9 cellular contexts compared by ENCODE assay signal in the genomic region with DNA sequence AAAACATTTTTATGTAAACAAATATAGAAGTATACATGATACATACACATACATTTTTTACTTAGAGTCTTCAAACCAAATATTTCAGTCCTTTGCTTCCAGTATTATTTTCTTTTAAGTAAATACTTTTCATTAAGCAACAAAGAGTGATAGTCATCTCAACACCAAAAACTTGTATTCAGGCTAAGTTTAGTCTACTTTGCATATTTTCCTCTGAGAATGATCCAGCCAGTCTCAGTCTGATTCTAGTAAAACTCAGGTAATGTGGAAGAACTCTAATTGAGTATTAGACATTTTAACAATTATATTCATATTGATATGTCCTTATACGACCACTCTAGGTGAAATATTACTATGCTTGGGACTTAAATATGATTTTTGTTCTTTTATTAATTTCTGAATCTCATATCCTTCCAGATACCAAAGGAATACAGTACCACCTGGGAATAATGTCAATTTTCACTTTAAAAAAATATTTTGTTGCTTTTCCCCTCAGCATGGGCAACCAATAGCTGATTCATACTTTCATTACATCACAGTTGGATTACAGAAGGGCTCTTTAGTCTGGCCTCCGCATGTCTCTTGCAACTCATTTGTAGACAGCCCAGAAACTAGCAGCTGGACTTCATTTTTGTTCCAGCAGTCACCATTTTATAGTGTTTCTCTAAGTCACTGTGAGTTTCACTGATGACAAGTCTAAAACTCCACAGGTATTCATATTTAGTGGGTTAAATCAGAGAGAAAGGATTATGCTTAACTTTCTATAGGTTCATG.
DNase-seq lines count a peak whose midpoint lies in the region; ATAC-seq and TF ChIP-seq lines count a peak whose summit lies in the region.
"Had no signal": no experiment of that assay in that cellular context is flagged by ENCODE, and none has a peak within 500 bp of the region (broad histone marks: within the 10 kb centered on the region; RNA-seq: fewer than 3 reads in every experiment).

No MANE protein-coding gene starts in this region.

- H3K36me3 ChIP-seq in left lung: no peaks in the 10 kb centered on the region
- no peaks in the 10 kb centered on the region for H3K36me3 ChIP-seq in CD8-positive, alpha-beta T cell (ENCODE audit: insufficient read depth, low read length)

- H3K27me3 Mint-ChIP-seq in CD8-positive, alpha-beta T cell (ENCODE audit: low read depth): no peaks in the 10 kb centered on the region
- H3K27me3 Mint-ChIP-seq: activated naive CD8-positive, alpha-beta T cell treated with anti-CD3 and anti-CD28 coated beads, Interleukin-2, amount 10 ng/mL, durations not matched to agents 7 days and 5 days had no signal

- POLR2A ChIA-PET in CD8-positive, alpha-beta T cell (lab: Charles Lee): no interaction called here

- H3K9me3 ChIP-seq in left lung: no peaks in the 10 kb centered on the region
- H3K9me3 ChIP-seq in CD8-positive, alpha-beta T cell (ENCODE audit: low read length): no peaks in the 10 kb centered on the region

- no peaks in the 10 kb centered on the region for H3K36me3 Mint-ChIP-seq in CD8-positive, alpha-beta T cell
- H3K36me3 Mint-ChIP-seq: activated naive CD8-positive, alpha-beta T cell treated with anti-CD3 and anti-CD28 coated beads, Interleukin-2, amount 10 ng/mL, durations not matched to agents 7 days and 5 days had no signal

- peaks cover 3 to 14% of the 10 kb centered on the region in 2 donors for H3K4me1 ChIP-seq in left lung
- no peaks in the 10 kb centered on the region for H3K4me1 ChIP-seq in CD8-positive, alpha-beta T cell (ENCODE audit: insufficient read depth, low read length)

- CTCF ChIA-PET in CD8-positive, alpha-beta T cell (lab: Charles Lee): no interaction called here

- no peaks in the 10 kb centered on the region for H3K9me3 Mint-ChIP-seq in CD8-positive, alpha-beta T cell
- H3K9me3 Mint-ChIP-seq: activated naive CD8-positive, alpha-beta T cell treated with anti-CD3 and anti-CD28 coated beads, Interleukin-2, amount 10 ng/mL, durations not matched to agents 7 days and 5 days had no signal

- no peak overlapping the region for H3K4me3 Mint-ChIP-seq in CD8-positive, alpha-beta T cell
- H3K4me3 Mint-ChIP-seq: activated naive CD8-positive, alpha-beta T cell treated with anti-CD3 and anti-CD28 coated beads, Interleukin-2, amount 10 ng/mL, durations not matched to agents 7 days and 5 days had no signal

- peak; percentile 62 for DNase-seq in EH (ENCODE audit: low read depth)
- no peak for DNase-seq in left lung
- DNase-seq in NCI-H2227 treated with DMSO at 0.1 percent for 48 hours (lab: John Stamatoyannopoulos, UW): no peak
- no peak for DNase-seq in inferior parietal cortex (ENCODE audit: extremely low spot score)
- no peak for DNase-seq in CD8-positive, alpha-beta T cell
- DNase-seq in HK-2 (ENCODE audit: unreplicated experiment): no peak
- DNase-seq: activated naive CD8-positive, alpha-beta T cell treated with anti-CD3 and anti-CD28 coated beads, Interleukin-2, amount 10 ng/mL, durations not matched to agents 7 days and 5 days had no signal

- H3K27ac Mint-ChIP-seq in CD8-positive, alpha-beta T cell: no peak overlapping the region
- H3K27ac Mint-ChIP-seq: activated naive CD8-positive, alpha-beta T cell treated with anti-CD3 and anti-CD28 coated beads, Interleukin-2, amount 10 ng/mL, durations not matched to agents 7 days and 5 days had no signal

- no peak for TF ChIP-seq CTCF in left lung (IDR thresholded peaks at IDR 0.05)
- no peak for TF ChIP-seq CTCF in CD8-positive, alpha-beta T cell (IDR thresholded peaks at IDR 0.05)

- intact Hi-C loops in left lung (cut with DNase I): no loop called here
- intact Hi-C loops in CD8-positive, alpha-beta T cell (cut with DNase I, micrococcal nuclease): no loop called here

- peak overlapping the region; percentile 19 to 79 for H3K27ac ChIP-seq in left lung
- H3K27ac ChIP-seq in CD8-positive, alpha-beta T cell (ENCODE audit: low read depth, low read length): no peak overlapping the region

- H3K27me3 ChIP-seq in left lung: no peaks in the 10 kb centered on the region
- no peaks in the 10 kb centered on the region for H3K27me3 ChIP-seq in CD8-positive, alpha-beta T cell (ENCODE audit: insufficient read depth, low read length)

- H3K4me3 ChIP-seq in left lung: peak overlapping the region in 1 of 2 donors; percentile 23
- no peak overlapping the region for H3K4me3 ChIP-seq in CD8-positive, alpha-beta T cell (ENCODE audit: low read depth, low read length)

- ATAC-seq in GM21447 (IDR thresholded peaks at IDR 0.05; ENCODE audit: unreplicated experiment) (peak; percentile 89), HG03520 (IDR thresholded peaks at IDR 0.05; ENCODE audit: unreplicated experiment) (peak; percentile 82), left lung (peak; percentile 69)
- ATAC-seq in CD8-positive, alpha-beta T cell: no peak

- peaks cover 3% of the 10 kb centered on the region for H3K4me1 Mint-ChIP-seq in CD8-positive, alpha-beta T cell (ENCODE audit: low read depth)
